ENCODE assay signal across 1 cellular context in the genomic region with DNA sequence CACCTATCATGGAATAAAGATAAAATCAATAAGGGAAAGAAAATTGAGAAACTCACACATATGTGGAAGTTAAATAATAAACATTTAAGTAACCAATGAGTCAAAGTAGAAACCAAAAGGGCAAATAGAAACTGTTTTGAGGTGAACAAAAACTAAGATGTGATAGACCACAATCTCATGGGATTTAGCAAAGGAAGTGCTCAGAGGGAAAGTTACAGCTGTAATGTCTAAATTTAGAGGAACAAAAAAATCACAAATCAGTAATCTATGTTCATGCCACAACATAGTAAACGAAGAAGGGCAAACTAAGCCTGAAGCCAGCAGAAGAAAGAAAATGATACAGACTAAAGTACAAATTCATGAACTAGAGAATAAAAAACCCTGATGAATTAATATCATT.
TF ChIP-seq lines count a peak whose summit lies in the region.

No MANE protein-coding gene starts in this region.

TF ChIP-seq in GM12878, 131 proteins besides CTCF, POLR2A, EP300 and RAD21 (continued from another document and continues in another):
- TF ChIP-seq, protein P1, sequence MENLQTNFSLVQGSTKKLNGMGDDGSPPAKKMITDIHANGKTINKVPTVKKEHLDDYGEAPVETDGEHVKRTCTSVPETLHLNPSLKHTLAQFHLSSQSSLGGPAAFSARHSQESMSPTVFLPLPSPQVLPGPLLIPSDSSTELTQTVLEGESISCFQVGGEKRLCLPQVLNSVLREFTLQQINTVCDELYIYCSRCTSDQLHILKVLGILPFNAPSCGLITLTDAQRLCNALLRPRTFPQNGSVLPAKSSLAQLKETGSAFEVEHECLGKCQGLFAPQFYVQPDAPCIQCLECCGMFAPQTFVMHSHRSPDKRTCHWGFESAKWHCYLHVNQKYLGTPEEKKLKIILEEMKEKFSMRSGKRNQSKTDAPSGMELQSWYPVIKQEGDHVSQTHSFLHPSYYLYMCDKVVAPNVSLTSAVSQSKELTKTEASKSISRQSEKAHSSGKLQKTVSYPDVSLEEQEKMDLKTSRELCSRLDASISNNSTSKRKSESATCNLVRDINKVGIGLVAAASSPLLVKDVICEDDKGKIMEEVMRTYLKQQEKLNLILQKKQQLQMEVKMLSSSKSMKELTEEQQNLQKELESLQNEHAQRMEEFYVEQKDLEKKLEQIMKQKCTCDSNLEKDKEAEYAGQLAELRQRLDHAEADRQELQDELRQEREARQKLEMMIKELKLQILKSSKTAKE (IDR thresholded peaks at IDR 0.05; ENCODE audit: low read depth, poor library complexity, severe bottlenecking), result peak; percentile 66
- TF ChIP-seq, protein P2, sequence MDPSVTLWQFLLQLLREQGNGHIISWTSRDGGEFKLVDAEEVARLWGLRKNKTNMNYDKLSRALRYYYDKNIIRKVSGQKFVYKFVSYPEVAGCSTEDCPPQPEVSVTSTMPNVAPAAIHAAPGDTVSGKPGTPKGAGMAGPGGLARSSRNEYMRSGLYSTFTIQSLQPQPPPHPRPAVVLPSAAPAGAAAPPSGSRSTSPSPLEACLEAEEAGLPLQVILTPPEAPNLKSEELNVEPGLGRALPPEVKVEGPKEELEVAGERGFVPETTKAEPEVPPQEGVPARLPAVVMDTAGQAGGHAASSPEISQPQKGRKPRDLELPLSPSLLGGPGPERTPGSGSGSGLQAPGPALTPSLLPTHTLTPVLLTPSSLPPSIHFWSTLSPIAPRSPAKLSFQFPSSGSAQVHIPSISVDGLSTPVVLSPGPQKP (IDR thresholded peaks at IDR 0.05; ENCODE audit: low read depth, low read length), result no peak
- TF ChIP-seq HDAC2 (IDR thresholded peaks at IDR 0.05) (no peak), MEF2A (IDR thresholded peaks at IDR 0.05; ENCODE audit: insufficient read depth, low read depth, low read length) (peak; percentile 92), HDGF (IDR thresholded peaks at IDR 0.05) (no peak), MXI1 (IDR thresholded peaks at IDR 0.05; ENCODE audit: low read depth, low read length) (no peak), CREB1 (IDR thresholded peaks at IDR 0.05; ENCODE audit: low read depth) (no peak), SUZ12 (IDR thresholded peaks at IDR 0.05; ENCODE audit: unreplicated experiment) (no peak), ASH2L (IDR thresholded peaks at IDR 0.05; ENCODE audit: borderline replicate concordance, low read depth) (no peak), TAF1 (IDR thresholded peaks at IDR 0.05; ENCODE audit: borderline replicate concordance, low read depth, low read length) (no peak), SRF (IDR thresholded peaks at IDR 0.05; ENCODE audit: low read depth in 2 of 2, low read length in 2 of 2) (no peak), SP1 (IDR thresholded peaks at IDR 0.05; ENCODE audit: low read depth, low read length) (no peak), SUPT20H (IDR thresholded peaks at IDR 0.05; ENCODE audit: borderline replicate concordance, control insufficient read depth, low read depth, low read length) (no peak), CHD1 (IDR thresholded peaks at IDR 0.05; ENCODE audit: low read depth, low read length) (no peak), ZNF24 (IDR thresholded peaks at IDR 0.05) (peak; percentile 61; the same call in 1 of the 2 replicates), BHLHE40 (IDR thresholded peaks at IDR 0.05; ENCODE audit: borderline replicate concordance in 1 of 2, low read depth in 2 of 2, low read length in 1 of 2) (peak in 1 of 2 experiments; percentile 20; a peak in 1 of 4 replicates), RUNX3 (IDR thresholded peaks at IDR 0.05; ENCODE audit: low read length) (peak; percentile 96), MTA3 (IDR thresholded peaks at IDR 0.05; ENCODE audit: borderline replicate concordance, low read length) (peak; percentile 83; the same call in 1 of the 2 replicates), IKZF2 (IDR thresholded peaks at IDR 0.05) (peak; percentile 81 to 87), KLF5 (IDR thresholded peaks at IDR 0.05; ENCODE audit: partially characterized antibody) (no peak), EED (IDR thresholded peaks at IDR 0.05; ENCODE audit: low read depth) (no peak), PAX5 (IDR thresholded peaks at IDR 0.05; ENCODE audit: borderline replicate concordance, low read depth, low read length) (0 out of 2 replicates have a peak, but pooled peaks have one; percentile 19), TCF12 (IDR thresholded peaks at IDR 0.05; ENCODE audit: low read depth, low read length) (no peak), CBX5 (IDR thresholded peaks at IDR 0.05; ENCODE audit: low read depth) (0 out of 2 replicates have a peak, but pooled peaks have one; percentile 55), NR2F1 (conservative IDR thresholded peaks at IDR 0.05) (peak; percentile 74; the same call in 1 of the 2 replicates), SIX5 (IDR thresholded peaks at IDR 0.05; ENCODE audit: low read depth, low read length, severe bottlenecking) (no peak), ATF7 (IDR thresholded peaks at IDR 0.05; ENCODE audit: low read depth) (peak; percentile 79), FOXM1 (IDR thresholded peaks at IDR 0.05; ENCODE audit: low read depth, low read length) (peak; percentile 64; the same call in 1 of the 2 replicates), RAD51 (IDR thresholded peaks at IDR 0.05) (no peak), CBFB (IDR thresholded peaks at IDR 0.05; ENCODE audit: low read depth) (0 out of 2 replicates have a peak, but pooled peaks have one; percentile 47), ZNF217 (IDR thresholded peaks at IDR 0.05) (0 out of 2 replicates have a peak, but pooled peaks have one; percentile 39), SPI1 (IDR thresholded peaks at IDR 0.05; ENCODE audit: borderline replicate concordance, insufficient read depth, low read depth, low read length) (peak; percentile 25; the same call in 1 of the 2 replicates), RCOR1 (conservative IDR thresholded peaks at IDR 0.05; ENCODE audit: low read depth, low read length) (no peak), TARDBP (IDR thresholded peaks at IDR 0.05; ENCODE audit: borderline replicate concordance) (no peak), FOS (IDR thresholded peaks at IDR 0.05; ENCODE audit: borderline replicate concordance, extremely low read depth, insufficient read length) (no peak), NFYA (IDR thresholded peaks at IDR 0.05; ENCODE audit: borderline replicate concordance, low read depth, low read length) (no peak), BCL11A (IDR thresholded peaks at IDR 0.05; ENCODE audit: low read depth, low read length) (peak; percentile 60; the same call in 1 of the 2 replicates), RELA (IDR thresholded peaks at IDR 0.05; ENCODE audit: borderline replicate concordance, partially characterized antibody) (no peak), TCF7 (IDR thresholded peaks at IDR 0.05; ENCODE audit: borderline replicate concordance) (peak; percentile 82), ZZZ3 (IDR thresholded peaks at IDR 0.05; ENCODE audit: control insufficient read depth, insufficient read length, low read depth) (no peak), RFX5 (IDR thresholded peaks at IDR 0.05; ENCODE audit: low read depth, low read length) (no peak), NFIC (IDR thresholded peaks at IDR 0.05; ENCODE audit: low read depth, low read length) (peak; percentile 78), YBX1 (IDR thresholded peaks at IDR 0.05) (no peak)
- TF ChIP-seq, protein P3, sequence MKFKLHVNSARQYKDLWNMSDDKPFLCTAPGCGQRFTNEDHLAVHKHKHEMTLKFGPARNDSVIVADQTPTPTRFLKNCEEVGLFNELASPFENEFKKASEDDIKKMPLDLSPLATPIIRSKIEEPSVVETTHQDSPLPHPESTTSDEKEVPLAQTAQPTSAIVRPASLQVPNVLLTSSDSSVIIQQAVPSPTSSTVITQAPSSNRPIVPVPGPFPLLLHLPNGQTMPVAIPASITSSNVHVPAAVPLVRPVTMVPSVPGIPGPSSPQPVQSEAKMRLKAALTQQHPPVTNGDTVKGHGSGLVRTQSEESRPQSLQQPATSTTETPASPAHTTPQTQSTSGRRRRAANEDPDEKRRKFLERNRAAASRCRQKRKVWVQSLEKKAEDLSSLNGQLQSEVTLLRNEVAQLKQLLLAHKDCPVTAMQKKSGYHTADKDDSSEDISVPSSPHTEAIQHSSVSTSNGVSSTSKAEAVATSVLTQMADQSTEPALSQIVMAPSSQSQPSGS (IDR thresholded peaks at IDR 0.05; ENCODE audit: low read length), result peak; percentile 85
- TF ChIP-seq, protein P4, sequence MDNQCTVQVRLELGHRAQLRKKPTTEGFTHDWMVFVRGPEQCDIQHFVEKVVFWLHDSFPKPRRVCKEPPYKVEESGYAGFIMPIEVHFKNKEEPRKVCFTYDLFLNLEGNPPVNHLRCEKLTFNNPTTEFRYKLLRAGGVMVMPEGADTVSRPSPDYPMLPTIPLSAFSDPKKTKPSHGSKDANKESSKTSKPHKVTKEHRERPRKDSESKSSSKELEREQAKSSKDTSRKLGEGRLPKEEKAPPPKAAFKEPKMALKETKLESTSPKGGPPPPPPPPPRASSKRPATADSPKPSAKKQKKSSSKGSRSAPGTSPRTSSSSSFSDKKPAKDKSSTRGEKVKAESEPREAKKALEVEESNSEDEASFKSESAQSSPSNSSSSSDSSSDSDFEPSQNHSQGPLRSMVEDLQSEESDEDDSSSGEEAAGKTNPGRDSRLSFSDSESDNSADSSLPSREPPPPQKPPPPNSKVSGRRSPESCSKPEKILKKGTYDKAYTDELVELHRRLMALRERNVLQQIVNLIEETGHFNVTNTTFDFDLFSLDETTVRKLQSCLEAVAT (IDR thresholded peaks at IDR 0.05), result 0 out of 2 replicates have a peak, but pooled peaks have one; percentile 36
- TF ChIP-seq, protein P5, sequence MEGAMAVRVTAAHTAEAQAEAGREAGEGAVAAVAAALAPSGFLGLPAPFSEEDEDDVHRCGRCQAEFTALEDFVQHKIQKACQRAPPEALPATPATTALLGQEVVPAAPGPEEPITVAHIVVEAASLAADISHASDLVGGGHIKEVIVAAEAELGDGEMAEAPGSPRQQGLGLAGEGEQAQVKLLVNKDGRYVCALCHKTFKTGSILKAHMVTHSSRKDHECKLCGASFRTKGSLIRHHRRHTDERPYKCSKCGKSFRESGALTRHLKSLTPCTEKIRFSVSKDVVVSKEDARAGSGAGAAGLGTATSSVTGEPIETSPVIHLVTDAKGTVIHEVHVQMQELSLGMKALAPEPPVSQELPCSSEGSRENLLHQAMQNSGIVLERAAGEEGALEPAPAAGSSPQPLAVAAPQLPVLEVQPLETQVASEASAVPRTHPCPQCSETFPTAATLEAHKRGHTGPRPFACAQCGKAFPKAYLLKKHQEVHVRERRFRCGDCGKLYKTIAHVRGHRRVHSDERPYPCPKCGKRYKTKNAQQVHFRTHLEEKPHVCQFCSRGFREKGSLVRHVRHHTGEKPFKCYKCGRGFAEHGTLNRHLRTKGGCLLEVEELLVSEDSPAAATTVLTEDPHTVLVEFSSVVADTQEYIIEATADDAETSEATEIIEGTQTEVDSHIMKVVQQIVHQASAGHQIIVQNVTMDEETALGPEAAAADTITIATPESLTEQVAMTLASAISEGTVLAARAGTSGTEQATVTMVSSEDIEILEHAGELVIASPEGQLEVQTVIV (IDR thresholded peaks at IDR 0.05; ENCODE audit: borderline replicate concordance, partially characterized antibody), result no peak
- TF ChIP-seq, protein P6, sequence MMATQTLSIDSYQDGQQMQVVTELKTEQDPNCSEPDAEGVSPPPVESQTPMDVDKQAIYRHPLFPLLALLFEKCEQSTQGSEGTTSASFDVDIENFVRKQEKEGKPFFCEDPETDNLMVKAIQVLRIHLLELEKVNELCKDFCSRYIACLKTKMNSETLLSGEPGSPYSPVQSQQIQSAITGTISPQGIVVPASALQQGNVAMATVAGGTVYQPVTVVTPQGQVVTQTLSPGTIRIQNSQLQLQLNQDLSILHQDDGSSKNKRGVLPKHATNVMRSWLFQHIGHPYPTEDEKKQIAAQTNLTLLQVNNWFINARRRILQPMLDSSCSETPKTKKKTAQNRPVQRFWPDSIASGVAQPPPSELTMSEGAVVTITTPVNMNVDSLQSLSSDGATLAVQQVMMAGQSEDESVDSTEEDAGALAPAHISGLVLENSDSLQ (IDR thresholded peaks at IDR 0.05), result no peak
- TF ChIP-seq, protein P7, sequence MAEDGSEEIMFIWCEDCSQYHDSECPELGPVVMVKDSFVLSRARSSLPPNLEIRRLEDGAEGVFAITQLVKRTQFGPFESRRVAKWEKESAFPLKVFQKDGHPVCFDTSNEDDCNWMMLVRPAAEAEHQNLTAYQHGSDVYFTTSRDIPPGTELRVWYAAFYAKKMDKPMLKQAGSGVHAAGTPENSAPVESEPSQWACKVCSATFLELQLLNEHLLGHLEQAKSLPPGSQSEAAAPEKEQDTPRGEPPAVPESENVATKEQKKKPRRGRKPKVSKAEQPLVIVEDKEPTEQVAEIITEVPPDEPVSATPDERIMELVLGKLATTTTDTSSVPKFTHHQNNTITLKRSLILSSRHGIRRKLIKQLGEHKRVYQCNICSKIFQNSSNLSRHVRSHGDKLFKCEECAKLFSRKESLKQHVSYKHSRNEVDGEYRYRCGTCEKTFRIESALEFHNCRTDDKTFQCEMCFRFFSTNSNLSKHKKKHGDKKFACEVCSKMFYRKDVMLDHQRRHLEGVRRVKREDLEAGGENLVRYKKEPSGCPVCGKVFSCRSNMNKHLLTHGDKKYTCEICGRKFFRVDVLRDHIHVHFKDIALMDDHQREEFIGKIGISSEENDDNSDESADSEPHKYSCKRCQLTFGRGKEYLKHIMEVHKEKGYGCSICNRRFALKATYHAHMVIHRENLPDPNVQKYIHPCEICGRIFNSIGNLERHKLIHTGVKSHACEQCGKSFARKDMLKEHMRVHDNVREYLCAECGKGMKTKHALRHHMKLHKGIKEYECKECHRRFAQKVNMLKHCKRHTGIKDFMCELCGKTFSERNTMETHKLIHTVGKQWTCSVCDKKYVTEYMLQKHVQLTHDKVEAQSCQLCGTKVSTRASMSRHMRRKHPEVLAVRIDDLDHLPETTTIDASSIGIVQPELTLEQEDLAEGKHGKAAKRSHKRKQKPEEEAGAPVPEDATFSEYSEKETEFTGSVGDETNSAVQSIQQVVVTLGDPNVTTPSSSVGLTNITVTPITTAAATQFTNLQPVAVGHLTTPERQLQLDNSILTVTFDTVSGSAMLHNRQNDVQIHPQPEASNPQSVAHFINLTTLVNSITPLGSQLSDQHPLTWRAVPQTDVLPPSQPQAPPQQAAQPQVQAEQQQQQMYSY (CRISPR knock-in tag; IDR thresholded peaks at IDR 0.05), result no peak
- TF ChIP-seq, protein P8, sequence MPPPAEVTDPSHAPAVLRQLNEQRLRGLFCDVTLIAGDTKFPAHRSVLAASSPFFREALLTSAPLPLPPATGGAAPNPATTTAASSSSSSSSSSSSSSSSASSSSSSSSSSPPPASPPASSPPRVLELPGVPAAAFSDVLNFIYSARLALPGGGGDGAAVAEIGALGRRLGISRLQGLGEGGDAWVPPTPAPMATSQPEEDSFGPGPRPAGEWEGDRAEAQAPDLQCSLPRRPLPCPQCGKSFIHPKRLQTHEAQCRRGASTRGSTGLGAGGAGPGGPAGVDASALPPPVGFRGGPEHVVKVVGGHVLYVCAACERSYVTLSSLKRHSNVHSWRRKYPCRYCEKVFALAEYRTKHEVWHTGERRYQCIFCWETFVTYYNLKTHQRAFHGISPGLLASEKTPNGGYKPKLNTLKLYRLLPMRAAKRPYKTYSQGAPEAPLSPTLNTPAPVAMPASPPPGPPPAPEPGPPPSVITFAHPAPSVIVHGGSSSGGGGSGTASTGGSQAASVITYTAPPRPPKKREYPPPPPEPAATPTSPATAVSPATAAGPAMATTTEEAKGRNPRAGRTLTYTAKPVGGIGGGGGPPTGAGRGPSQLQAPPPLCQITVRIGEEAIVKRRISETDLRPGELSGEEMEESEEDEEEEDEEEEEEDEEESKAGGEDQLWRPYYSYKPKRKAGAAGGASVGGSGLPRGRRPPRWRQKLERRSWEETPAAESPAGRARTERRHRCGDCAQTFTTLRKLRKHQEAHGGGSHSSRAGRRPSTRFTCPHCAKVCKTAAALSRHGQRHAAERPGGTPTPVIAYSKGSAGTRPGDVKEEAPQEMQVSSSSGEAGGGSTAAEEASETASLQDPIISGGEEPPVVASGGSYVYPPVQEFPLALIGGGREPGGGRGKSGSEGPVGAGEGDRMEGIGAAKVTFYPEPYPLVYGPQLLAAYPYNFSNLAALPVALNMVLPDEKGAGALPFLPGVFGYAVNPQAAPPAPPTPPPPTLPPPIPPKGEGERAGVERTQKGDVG (CRISPR knock-in tag; IDR thresholded peaks at IDR 0.05), result no peak
